ENCODE assay signal across 24 cellular contexts in genomic region chr7:11910253-11910652, GRCh38.
"Had no signal": no experiment of that assay in that cellular context is flagged by ENCODE, and none has a peak within 500 bp of the region (broad histone marks: within the 10 kb centered on the region; RNA-seq: fewer than 3 reads in every experiment).

No MANE protein-coding gene starts in this region.

- H3K9me3 ChIP-seq: left ventricle myocardium inferior, ovary, right atrium auricular region, right lobe of liver, tibial nerve, uterus had no signal

- DNase-seq: hypothalamus; immature natural killer cell; left ventricle myocardium inferior; mesendoderm; naive B cell; natural killer cell; nephron progenitor cell; occipital lobe; ovary; right lobe of liver; stimulated activated CD4-positive, alpha-beta T cell treated with anti-CD3 and anti-CD28 coated beads, Interleukin-1b, Interleukin-23, amount 100 ng/mL, for 48 hours; stimulated activated CD4-positive, alpha-beta T cell treated with anti-CD3 and anti-CD28 coated beads, Interleukin-2, amount 100 ng/mL, for 48 hours; stimulated activated CD4-positive, alpha-beta T cell treated with anti-CD3 and anti-CD28 coated beads, Interleukin-4, amount 100 ng/mL, for 4 hours; stimulated activated CD8-positive, alpha-beta memory T cell treated with anti-CD3 and anti-CD28 coated beads, Interleukin-4, amount 100 ng/mL, for 48 hours; stimulated activated naive CD4-positive, alpha-beta T cell treated with Interleukin-2 at 50 U/mL for 16 hours; stimulated activated naive CD8-positive, alpha-beta T cell treated with anti-CD3 and anti-CD28 coated beads, Interleukin-15, amount 100 ng/mL, for 72 hours; substantia nigra; uterus had no signal

- H3K4me3 ChIP-seq: left ventricle myocardium inferior, lung, neural progenitor cell, ovary, right atrium auricular region, right lobe of liver, smooth muscle cell, tibial nerve, uterus had no signal

- H3K4me1 ChIP-seq: left ventricle myocardium inferior, neural progenitor cell, right atrium auricular region, right lobe of liver, tibial nerve, uterus had no signal

- H3K36me3 ChIP-seq: left ventricle myocardium inferior, neural progenitor cell, neutrophil, ovary, right atrium auricular region, right lobe of liver, tibial nerve, uterus had no signal

- H3K27me3 ChIP-seq: neural progenitor cell, neutrophil, ovary, right atrium auricular region, right lobe of liver, tibial nerve, uterus had no signal

- H3K27ac ChIP-seq: left ventricle myocardium inferior, neural progenitor cell, neutrophil, ovary, right atrium auricular region, right lobe of liver, tibial nerve, uterus had no signal
